26 cellular contexts compared by ENCODE assay signal in the genomic region with DNA sequence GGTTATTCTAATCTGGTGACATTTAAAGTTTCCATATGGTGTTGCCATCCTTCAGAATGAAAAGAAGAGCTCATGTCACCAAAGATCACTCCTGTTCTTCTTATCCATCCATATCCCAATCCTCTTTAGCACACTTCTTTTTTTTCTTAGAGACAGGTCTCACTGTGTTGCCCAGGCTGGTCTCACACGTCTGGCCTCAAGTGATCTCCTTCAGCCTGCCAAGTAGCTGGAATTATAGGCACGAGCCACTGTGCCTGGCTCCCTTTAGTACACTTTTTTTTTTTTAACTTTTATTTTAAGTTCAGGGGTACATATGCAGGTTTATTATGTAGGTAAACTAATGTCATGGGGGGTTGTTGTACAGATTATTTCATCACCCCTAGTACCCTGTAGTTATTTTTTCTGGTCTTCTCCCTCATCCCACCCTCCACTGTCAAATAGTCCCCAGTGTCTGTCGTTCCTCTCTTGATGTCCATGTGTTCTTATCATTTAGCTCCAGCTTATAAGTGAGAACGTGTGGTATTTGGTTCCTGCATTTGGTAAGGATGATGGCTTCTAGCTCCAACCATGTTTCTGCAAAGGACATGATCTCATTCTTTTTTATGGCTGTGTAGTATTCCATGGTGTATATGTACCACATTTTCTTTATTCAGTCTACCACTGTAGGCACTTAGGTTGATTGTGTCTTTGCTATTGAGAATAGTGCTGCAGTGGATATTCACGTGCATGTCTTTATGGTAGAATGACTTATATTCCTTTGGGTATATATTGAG. TPM values are rescaled to one million over a fixed set of nuclear protein-coding genes. Genes with fewer than 3 reads are reported as not detected.
DNase-seq lines count a peak whose midpoint lies in the region; ATAC-seq, FAIRE-seq and TF ChIP-seq lines count a peak whose summit lies in the region.
"Had no signal": no experiment of that assay in that cellular context is flagged by ENCODE, and none has a peak within 500 bp of the region (broad histone marks: within the 10 kb centered on the region; RNA-seq: fewer than 3 reads in every experiment).

No MANE protein-coding gene starts in this region.

- H3K4me1 ChIP-seq in K562 (replicated peaks in 1 of 2; ENCODE audit: control insufficient read depth in 2 of 2, insufficient read depth in 2 of 2, low read length in 2 of 2): no peaks in the 10 kb centered on the region
- peaks cover 48% of the 10 kb centered on the region for H3K4me1 ChIP-seq in lower lobe of right lung
- H3K4me1 ChIP-seq in upper lobe of left lung: peaks cover 20 to 41% (median 31%) of the 10 kb centered on the region in 4 donors
- no peaks in the 10 kb centered on the region for H3K4me1 ChIP-seq in neural progenitor cell
- H3K4me1 ChIP-seq: SJCRH30 had no signal

- peaks cover 2% of the 10 kb centered on the region for H3K9me3 Mint-ChIP-seq in neural progenitor cell
- H3K9me3 Mint-ChIP-seq: CD8-positive, alpha-beta T cell; IgD-negative memory B cell had no signal

- TF ChIP-seq EP300 in K562 (IDR thresholded peaks at IDR 0.05; ENCODE audit: low read length) (no peak), upper lobe of left lung (IDR thresholded peaks at IDR 0.05) (no peak)

- DNase-seq in Right ventricle myocardium superior (no peak), Right ventricle myocardium inferior (ENCODE audit: missing footprints) (no peak), K562 (ENCODE audit: extremely low read depth in 1 of 4, low spot score in 3 of 4) (no peak), lower lobe of right lung (no peak), upper lobe of left lung (no peak), MG63 (no peak), neural progenitor cell (ENCODE audit: low spot score) (no peak), NCI-H524 treated with DMSO at 0.1 percent for 48 hours (lab: John Stamatoyannopoulos, UW) (no peak)
- DNase-seq: 8988T; AML-193; C1 segment of cervical spinal cord; CD8-positive, alpha-beta T cell; DND-41; GOT3; HCEC 1CT; Kasumi-1; MM.1S; NCI-H1048; NCI-H1417 treated with DMSO at 0.1 percent for 48 hours; NCI-H187 treated with DMSO at 0.1 percent for 48 hours; NCI-H2107; NK-92 treated with Interleukin-12 subunit alpha and Interleukin-12 subunit beta, amount 100 ng/mL, for 24 hours; SJCRH30 had no signal

- POLR2A ChIA-PET in K562 (lab: Yijun Ruan, JAX): interaction anchor here (0.6 kb wide), 2 partner anchors 736 to 843 kb away, joined by 3 read pairs; no protein-coding TSS in a partner anchor

- H4K20me1 ChIP-seq in K562 (replicated peaks; ENCODE audit: control insufficient read depth, insufficient read depth, low read length) (no peaks in the 10 kb centered on the region), neural progenitor cell (ENCODE audit: low read depth) (peaks cover 38% of the 10 kb centered on the region)

- H3K27ac Mint-ChIP-seq in neural progenitor cell: no peak overlapping the region
- H3K27ac Mint-ChIP-seq: CD8-positive, alpha-beta T cell; IgD-negative memory B cell had no signal

- H3K79me2 ChIP-seq in K562 (ENCODE audit: control insufficient read depth, insufficient read depth, low read length): no peaks in the 10 kb centered on the region
- H3K79me2 ChIP-seq in neural progenitor cell (ENCODE audit: low read depth): peaks cover 55% of the 10 kb centered on the region

- TF ChIP-seq CTCF in K562 (IDR thresholded peaks at IDR 0.05 in 2 of 3, conservative IDR thresholded peaks at IDR 0.05 in 1 of 3; ENCODE audit: insufficient read depth in 2 of 3, low read depth in 1 of 3, low read length in 3 of 3): no peak
- no peak for TF ChIP-seq CTCF in lower lobe of right lung (IDR thresholded peaks at IDR 0.05)
- no peak for TF ChIP-seq CTCF in upper lobe of left lung (IDR thresholded peaks at IDR 0.05)
- no peak for TF ChIP-seq CTCF in neural progenitor cell (IDR thresholded peaks at IDR 0.05)

- H3K4me3 ChIP-seq in K562 (no peak overlapping the region), lower lobe of right lung (no peak overlapping the region), upper lobe of left lung (no peak overlapping the region), MG63 (no peak overlapping the region), neural progenitor cell (no peak overlapping the region)
- H3K4me3 ChIP-seq: SJCRH30 had no signal

- CTCF ChIA-PET in K562 (lab: Yijun Ruan, JAX; ENCODE audit: low intra/inter-chr PET ratio): no interaction called here

- H3K9ac ChIP-seq in K562 (ENCODE audit: insufficient read depth in 1 of 2, low read depth in 2 of 2, low read length in 2 of 2): no peak overlapping the region
- H3K9ac ChIP-seq in neural progenitor cell: no peak overlapping the region

- H3K36me3 ChIP-seq in K562 (ENCODE audit: control insufficient read depth, insufficient read depth, low read length): no peaks in the 10 kb centered on the region
- H3K36me3 ChIP-seq in lower lobe of right lung: no peaks in the 10 kb centered on the region
- no peaks in the 10 kb centered on the region for H3K36me3 ChIP-seq in upper lobe of left lung
- peaks cover 24% of the 10 kb centered on the region for H3K36me3 ChIP-seq in MG63
- H3K36me3 ChIP-seq in neural progenitor cell: peaks cover 4% of the 10 kb centered on the region

- H3F3A ChIP-seq in neural progenitor cell (ENCODE audit: low read depth): no peaks in the 10 kb centered on the region

- peaks cover 5 to 11% of the 10 kb centered on the region in 2 experiments; a peak in 2 of 5 replicates for H3K27me3 ChIP-seq in K562 (ENCODE audit: control insufficient read depth in 2 of 2, insufficient read depth in 2 of 2, low read length in 2 of 2)
- no peaks in the 10 kb centered on the region for H3K27me3 ChIP-seq in lower lobe of right lung (ENCODE audit: low read depth)
- no peaks in the 10 kb centered on the region for H3K27me3 ChIP-seq in upper lobe of left lung
- no peaks in the 10 kb centered on the region for H3K27me3 ChIP-seq in MG63
- no peaks in the 10 kb centered on the region for H3K27me3 ChIP-seq in neural progenitor cell
- H3K27me3 ChIP-seq: SJCRH30 had no signal

- no peaks in the 10 kb centered on the region for H3K9me1 ChIP-seq in K562 (ENCODE audit: control insufficient read depth, insufficient read depth, low read length)

- no peak for TF ChIP-seq POLR2A in K562 (conservative IDR thresholded peaks at IDR 0.05)
- TF ChIP-seq POLR2A in upper lobe of left lung (IDR thresholded peaks at IDR 0.05): no peak

- peaks cover 37% of the 10 kb centered on the region for H3K36me3 Mint-ChIP-seq in neural progenitor cell
- H3K36me3 Mint-ChIP-seq: CD8-positive, alpha-beta T cell; IgD-negative memory B cell had no signal

- TF ChIP-seq RAD21 in K562 (CRISPR knock-in tag; conservative IDR thresholded peaks at IDR 0.05 in 1 of 2, IDR thresholded peaks at IDR 0.05 in 1 of 2): no peak

- no peaks in the 10 kb centered on the region for H3K9me3 ChIP-seq in K562 (replicated peaks; ENCODE audit: control insufficient read depth, insufficient read depth, low read depth, low read length)
- no peaks in the 10 kb centered on the region for H3K9me3 ChIP-seq in lower lobe of right lung
- no peaks in the 10 kb centered on the region for H3K9me3 ChIP-seq in upper lobe of left lung
- no peaks in the 10 kb centered on the region for H3K9me3 ChIP-seq in MG63
- no peaks in the 10 kb centered on the region for H3K9me3 ChIP-seq in neural progenitor cell (ENCODE audit: low read depth)
- H3K9me3 ChIP-seq: SJCRH30 had no signal

- intact Hi-C loops in Right ventricle myocardium superior (cut with DNase I) (no loop called here), Right ventricle myocardium inferior (cut with DNase I) (no loop called here), K562 (cut with micrococcal nuclease) (no loop called here), lower lobe of right lung (cut with DNase I) (no loop called here)

- under 1% methylated on average over 5 of the region's 5 CpGs for WGBS in K562 (ENCODE audit: insufficient coverage, low coverage, missing lambda C conversion rate)
- 90% methylated on average over 5 of the region's 5 CpGs for WGBS in upper lobe of left lung, 2 donors

- H3K4me2 ChIP-seq in K562 (ENCODE audit: insufficient read depth, low read length) (no peak overlapping the region), neural progenitor cell (no peak overlapping the region)

- no peak overlapping the region for H3K27ac ChIP-seq in K562 (ENCODE audit: extremely low read depth, low read depth, low read length)
- peak overlapping the region; percentile 55 for H3K27ac ChIP-seq in lower lobe of right lung
- H3K27ac ChIP-seq in upper lobe of left lung: peak overlapping the region; percentile 49 to 81 (median 68)
- H3K27ac ChIP-seq in neural progenitor cell: no peak overlapping the region
- H3K27ac ChIP-seq: SJCRH30 had no signal

- no peaks in the 10 kb centered on the region for H3K4me1 Mint-ChIP-seq in neural progenitor cell
- H3K4me1 Mint-ChIP-seq: IgD-negative memory B cell had no signal

- no TSS peak for BruUV-seq in K562 (replicated peaks; lab: Mats Ljungman, UMichigan)

- no peak for FAIRE-seq in K562 (lab: Jason Lieb, UNC)
- FAIRE-seq: GM12891 had no signal

- H2AFZ ChIP-seq in K562 (ENCODE audit: low read depth, low read length): no peak overlapping the region
- H2AFZ ChIP-seq in neural progenitor cell (replicated peaks): no peak overlapping the region

- no peak overlapping the region for H3K4me3 Mint-ChIP-seq in neural progenitor cell
- H3K4me3 Mint-ChIP-seq: CD8-positive, alpha-beta T cell; IgD-negative memory B cell had no signal

- ATAC-seq in Right ventricle myocardium superior (ENCODE audit: poor library complexity): peak; percentile 51
- no peak for ATAC-seq in Right ventricle myocardium inferior
- no peak for ATAC-seq in K562
- ATAC-seq in lower lobe of right lung: no peak
- no peak for ATAC-seq in upper lobe of left lung (ENCODE audit: low FRiP score in 2 of 2)
- ATAC-seq: CD8-positive, alpha-beta T cell; Panc1 had no signal

- in situ Hi-C loops in K562 (cut with MboI): no loop called here

- no peaks in the 10 kb centered on the region for H3K27me3 Mint-ChIP-seq in neural progenitor cell (ENCODE audit: insufficient read depth, low read depth)
- H3K27me3 Mint-ChIP-seq: IgD-negative memory B cell had no signal

RNA-seq across cellular contexts. Expression of a gene that starts 40.6 kb away (rescaled TPM):
- total RNA-seq in Right ventricle myocardium superior: 12.6 TPM
- total RNA-seq in Right ventricle myocardium inferior: 12.5 TPM
- total RNA-seq in K562 (2011; cell fraction: chromatin; rRNA removed; ENCODE audit: low replicate concordance): 0.35 and 1.9 TPM in 2 replicates
- 0.26 and 0.50 TPM in 2 replicates for total RNA-seq in K562 (2011; cell fraction: nucleolus; rRNA removed)
- total RNA-seq in K562 (2011; cell fraction: nucleoplasm; rRNA removed): 0.59 and 2.0 TPM in 2 replicates
- total RNA-seq in K562 (2014; rRNA removed): 0.27 and 0.65 TPM in 2 replicates
- 0.62 and 0.67 TPM in 2 replicates for total RNA-seq in K562 (2014; rRNA removed; fragmentation: Illumina TruSeq; extraction: Trizol)
- total RNA-seq in K562 (2015; rRNA removed; fragmentation: Illumina TruSeq; extraction: Trizol): 0.68 and 0.91 TPM in 2 replicates
- 1.4 and 1.6 TPM in 2 replicates for total RNA-seq in K562 (2021)
- 0.60 and 1.6 TPM in 2 replicates for polyA plus RNA-seq in K562 (2011; rRNA removed)
- polyA plus RNA-seq in K562 (2011; cell fraction: cytosol; rRNA removed): 0.33 and 1.4 TPM in 2 replicates
- 0.30 and 1.1 TPM in 2 replicates for polyA plus RNA-seq in K562 (2011; cell fraction: nucleus; rRNA removed)
- 0.68 and 1.1 TPM in 2 replicates for polyA plus RNA-seq in K562 (2012)
- 0.64 and 0.76 TPM in 2 replicates for polyA plus RNA-seq in K562 (2014; fragmentation: Illumina TruSeq; extraction: Trizol)
- under 1 TPM; 0.28 to 0.89 TPM for polyA plus RNA-seq in K562 (2014; fragmentation: Nextera tagmentation; extraction: Ambion mirVana)
- polyA plus RNA-seq in K562 (2014; rRNA removed): 0.39 and 0.57 TPM in 2 replicates
- polyA minus RNA-seq in K562 (2011; rRNA and poly(A)+ RNA removed): 1.1 and 5.9 TPM in 2 replicates
- 0.38 and 1.5 TPM in 2 replicates for polyA minus RNA-seq in K562 (2011; cell fraction: cytosol; rRNA and poly(A)+ RNA removed)
- 0.67 and 2.6 TPM in 2 replicates for polyA minus RNA-seq in K562 (2011; cell fraction: nucleus; rRNA and poly(A)+ RNA removed)
- total RNA-seq in lower lobe of right lung: 56.3 TPM
- 10 to 100 TPM; 33.1 to 95.3 (median 53.7) TPM for total RNA-seq in upper lobe of left lung
- 11.9 and 16.3 TPM in 2 replicates for total RNA-seq in MG63 (2014; rRNA removed; shearing (Covaris generic); ENCODE audit: low replicate concordance)
- 23.2 and 27.2 TPM in 2 replicates for total RNA-seq in neural progenitor cell (ENCODE audit: low replicate concordance)
- total RNA-seq: CD8-positive, alpha-beta T cell had no signal

Comparison
In these comparisons a context has a peak if more than half of its experiments do, and no peak if none do; other contexts are left out.
1. H3K27ac ChIP-seq: peak in lower lobe of right lung (single experiment) and upper lobe of left lung (4 of 4); none in K562 (single experiment) and neural progenitor cell (single experiment).